Comparison of ENCODE assay signal across 19 cellular contexts in genomic region chr2:129742415-129742814, GRCh38.
DNase-seq lines count a peak whose midpoint lies in the region; ATAC-seq and TF ChIP-seq lines count a peak whose summit lies in the region.
"Had no signal": no experiment of that assay in that cellular context is flagged by ENCODE, and none has a peak within 500 bp of the region (broad histone marks: within the 10 kb centered on the region; RNA-seq: fewer than 3 reads in every experiment).

No MANE protein-coding gene starts in this region.

- ATAC-seq in left ventricle myocardium superior (no peak), HG02798 (IDR thresholded peaks at IDR 0.05; ENCODE audit: poor library complexity, unreplicated experiment) (no peak)
- ATAC-seq: CD8-positive, alpha-beta T cell had no signal

- peak overlapping the region; percentile 31 for H4K12ac ChIP-seq in trophoblast cell (ENCODE audit: low read depth, low read length)

- H3K9me3 Mint-ChIP-seq in CD14-positive monocyte (peaks cover 0 to 8% (median 3%) of the 10 kb centered on the region in 7 donors), HFFc6 (peaks cover 66% of the 10 kb centered on the region)
- H3K9me3 Mint-ChIP-seq: CD4-positive, alpha-beta T cell; CD8-positive, alpha-beta T cell had no signal

- DNase-seq in CD14-positive monocyte (ENCODE audit: low spot score) (peak; percentile 12), coronary artery (ENCODE audit: low spot score) (peak; percentile 33), mesenteric fat pad (ENCODE audit: low spot score) (peak; percentile 71), trophoblast cell (no peak), HFFc6 (no peak), left ventricle myocardium superior (no peak), activated gamma-delta T cell treated with Interleukin-2 at 50 U/mL for 16 hours (no peak)
- DNase-seq: 8988T; ACHN; BE2C; C1 segment of cervical spinal cord; Caco-2; Calu3; CD4-positive, alpha-beta T cell; CD8-positive, alpha-beta T cell; DMS79 treated with DMSO at 0.1 percent for 48 hours; GF-D8 had no signal

- no peaks in the 10 kb centered on the region for H3K27me3 ChIP-seq in trophoblast cell (ENCODE audit: insufficient read depth, low read length)
- H3K27me3 ChIP-seq: BE2C, BLaER1 had no signal

- intact Hi-C loops in CD14-positive monocyte (cut with micrococcal nuclease) (no loop called here), left ventricle myocardium superior (cut with micrococcal nuclease) (no loop called here)

- no peaks in the 10 kb centered on the region for H3K79me1 ChIP-seq in trophoblast cell (ENCODE audit: low read length)

- H3K27me3 Mint-ChIP-seq in CD14-positive monocyte (ENCODE audit: low read depth in 3 of 3), result peaks cover 0 to 1% (median 0%) of the 10 kb centered on the region in 3 donors
- peaks cover 2% of the 10 kb centered on the region; the same call in 1 of the 2 replicates for H3K27me3 Mint-ChIP-seq in HFFc6 (ENCODE audit: insufficient read depth)

- no peaks in the 10 kb centered on the region for H3K36me3 ChIP-seq in trophoblast cell (ENCODE audit: control insufficient read depth in 1 of 2, insufficient read depth in 2 of 2, low read length in 2 of 2)
- H3K36me3 ChIP-seq: BE2C, BLaER1 had no signal

- no peak overlapping the region for H3K4ac ChIP-seq in trophoblast cell (ENCODE audit: low read depth, low read length)

- H3K79me2 ChIP-seq in trophoblast cell (ENCODE audit: control insufficient read depth, insufficient read depth, low read length, poor library complexity), result peaks cover 2% of the 10 kb centered on the region

- no peaks in the 10 kb centered on the region for H3K36me3 Mint-ChIP-seq in CD14-positive monocyte
- H3K36me3 Mint-ChIP-seq in HFFc6 (ENCODE audit: low read depth), result no peaks in the 10 kb centered on the region; the same call in 1 of the 2 replicates
- H3K36me3 Mint-ChIP-seq: CD8-positive, alpha-beta T cell had no signal

- H3K4me3 Mint-ChIP-seq in CD14-positive monocyte, result no peak overlapping the region
- H3K4me3 Mint-ChIP-seq in HFFc6, result no peak overlapping the region
- H3K4me3 Mint-ChIP-seq: CD4-positive, alpha-beta T cell; CD8-positive, alpha-beta T cell had no signal

- H2AK5ac ChIP-seq in trophoblast cell (ENCODE audit: low read length), result no peak overlapping the region

- H3K4me3 ChIP-seq in coronary artery (no peak overlapping the region), trophoblast cell (ENCODE audit: low read depth, low read length) (no peak overlapping the region)
- H3K4me3 ChIP-seq: BLaER1 had no signal

- peaks cover 3% of the 10 kb centered on the region for H3K9me3 ChIP-seq in trophoblast cell (ENCODE audit: insufficient read depth, low read depth, low read length)
- H3K9me3 ChIP-seq: BE2C, BLaER1, Caco-2 had no signal

- H3K4me1 Mint-ChIP-seq in CD14-positive monocyte, result no peaks in the 10 kb centered on the region
- no peaks in the 10 kb centered on the region for H3K4me1 Mint-ChIP-seq in HFFc6 (ENCODE audit: low read depth)

- WGBS in trophoblast cell (ENCODE audit: extremely low coverage, insufficient coverage, insufficient read length), result no CpG with 5 or more reads among the region's 10 CpGs

- H2BK5ac ChIP-seq in trophoblast cell (ENCODE audit: low read depth, low read length, poor library complexity), result no peak overlapping the region

- H3K27ac Mint-ChIP-seq in CD14-positive monocyte (no peak overlapping the region), HFFc6 (no peak overlapping the region)
- H3K27ac Mint-ChIP-seq: CD4-positive, alpha-beta T cell; CD8-positive, alpha-beta T cell had no signal

- H4K8ac ChIP-seq in trophoblast cell (ENCODE audit: low read depth, low read length), result no peak overlapping the region

- no peaks in the 10 kb centered on the region for H3K4me1 ChIP-seq in trophoblast cell (ENCODE audit: control insufficient read depth in 1 of 2, insufficient read depth in 2 of 2, low read length in 2 of 2)
- H3K4me1 ChIP-seq: BE2C, Caco-2 had no signal

- H3K27ac ChIP-seq in coronary artery, result no peak overlapping the region
- H3K27ac ChIP-seq in trophoblast cell (ENCODE audit: low read depth, low read length), result no peak overlapping the region
- H3K27ac ChIP-seq: BLaER1 had no signal

- H3K4me2 ChIP-seq in trophoblast cell (ENCODE audit: low read length), result no peak overlapping the region
- H3K4me2 ChIP-seq: BLaER1 had no signal

- H3K23ac ChIP-seq in trophoblast cell (ENCODE audit: low read length), result no peak overlapping the region

- H3K14ac ChIP-seq in trophoblast cell (ENCODE audit: low read length), result no peak overlapping the region

- H3K18ac ChIP-seq in trophoblast cell (ENCODE audit: low read length), result no peak overlapping the region

- no peak overlapping the region for H2BK120ac ChIP-seq in trophoblast cell (ENCODE audit: insufficient read depth, low read length, poor library complexity)

- no peak overlapping the region for H2AFZ ChIP-seq in trophoblast cell (ENCODE audit: insufficient read depth, low read length, poor library complexity)

- H4K91ac ChIP-seq in trophoblast cell (ENCODE audit: low read depth, low read length), result no peak overlapping the region

- no peak overlapping the region for H2BK12ac ChIP-seq in trophoblast cell (ENCODE audit: low read length)

- no peak for TF ChIP-seq CTCF in CD14-positive monocyte (IDR thresholded peaks at IDR 0.05)
- TF ChIP-seq CTCF in coronary artery (IDR thresholded peaks at IDR 0.05), result no peak
- no peak for TF ChIP-seq CTCF in HFFc6 (IDR thresholded peaks at IDR 0.05)

- no peak overlapping the region for H3K9ac ChIP-seq in trophoblast cell (ENCODE audit: low read length)
- H3K9ac ChIP-seq: BLaER1 had no signal

Comparison
In these comparisons a context has a peak if more than half of its experiments do, and no peak if none do; other contexts are left out.
1. DNase-seq: peak in CD14-positive monocyte (single experiment), coronary artery (single experiment) and mesenteric fat pad (single experiment); none in trophoblast cell (0 of 2), HFFc6 (single experiment), left ventricle myocardium superior (single experiment) and activated gamma-delta T cell treated with Interleukin-2 at 50 U/mL for 16 hours (single experiment).